In genomic region chr10:66215005-66215404, GRCh38 we compare ENCODE assay signal across 14 cellular contexts.
DNase-seq lines count a peak whose midpoint lies in the region; FAIRE-seq and TF ChIP-seq lines count a peak whose summit lies in the region.
"Had no signal": no experiment of that assay in that cellular context is flagged by ENCODE, and none has a peak within 500 bp of the region (broad histone marks: within the 10 kb centered on the region; RNA-seq: fewer than 3 reads in every experiment).

No MANE protein-coding gene starts in this region.

- no peak overlapping the region for H3K4me3 Mint-ChIP-seq in Calu3 (ENCODE audit: low read depth, unreplicated experiment)
- H3K4me3 Mint-ChIP-seq: nephron had no signal

- H3K27me3 ChIP-seq in ovary, result no peaks in the 10 kb centered on the region

- CTCF ChIA-PET in Calu3 (lab: Charles Lee) (interaction anchor here (0.6 kb wide), 1 partner anchor 86 kb away, joined by 3 read pairs; no protein-coding TSS in a partner anchor), OCI-LY7 (lab: Charles Lee; ENCODE audit: unreplicated experiment) (no interaction called here)

- TF ChIP-seq CTCF in Calu3 (IDR thresholded peaks at IDR 0.05; ENCODE audit: unreplicated experiment), result no peak
- TF ChIP-seq CTCF in GM13977 (IDR thresholded peaks at IDR 0.05; ENCODE audit: extremely low read depth, insufficient read depth, missing control alignments), result peak; percentile 33
- peak; percentile 34; the same call in 1 of the 2 replicates for TF ChIP-seq CTCF in OCI-LY7 (conservative IDR thresholded peaks at IDR 0.05; ENCODE audit: low read length)
- TF ChIP-seq CTCF in kidney (IDR thresholded peaks at IDR 0.05; ENCODE audit: borderline replicate concordance, extremely low read depth, insufficient read depth), result peak; percentile 10
- TF ChIP-seq CTCF in ovary (IDR thresholded peaks at IDR 0.05), result no peak

- H4K20me1 ChIP-seq in OCI-LY7 (ENCODE audit: insufficient read depth, low read length), result no peaks in the 10 kb centered on the region

- in situ Hi-C loops in GM13977 (cut with MboI; ENCODE audit: low pct_unique_long_range_greater_than_20kb, low sequenced_read_pairs, unreplicated experiment), result no loop called here

- H3K9me3 Mint-ChIP-seq in Calu3 (ENCODE audit: low read depth, unreplicated experiment), result peaks cover 3% of the 10 kb centered on the region

- no peaks in the 10 kb centered on the region for H3K4me1 Mint-ChIP-seq in Calu3 (ENCODE audit: low read depth, unreplicated experiment)
- H3K4me1 Mint-ChIP-seq: nephron had no signal

- H3K4me3 ChIP-seq in OCI-LY7 (ENCODE audit: low read depth, low read length, poor library complexity, severe bottlenecking), result no peak overlapping the region
- no peak overlapping the region for H3K4me3 ChIP-seq in kidney (ENCODE audit: low read length in 2 of 2)
- no peak overlapping the region for H3K4me3 ChIP-seq in ovary

- 72 to 76% (median 74%) methylated on average over 3 of the region's 3 CpGs for WGBS in ovary, 3 donors

- no TSS peak for BruUV-seq in Calu3 (replicated peaks; lab: Mats Ljungman, UMichigan)
- BruUV-seq in OCI-LY7 (replicated peaks; lab: Mats Ljungman, UMichigan), result no TSS peak

- no peak overlapping the region for H3K9ac ChIP-seq in kidney (ENCODE audit: low read length in 2 of 2)

- no peaks in the 10 kb centered on the region for H3K9me3 ChIP-seq in OCI-LY7 (ENCODE audit: low read length)
- no peaks in the 10 kb centered on the region for H3K9me3 ChIP-seq in kidney (ENCODE audit: control insufficient read depth in 1 of 2, low read length in 2 of 2)
- H3K9me3 ChIP-seq in ovary, result no peaks in the 10 kb centered on the region

- H3K27ac ChIP-seq in OCI-LY7 (ENCODE audit: low read depth, low read length, poor library complexity, severe bottlenecking) (no peak overlapping the region), kidney (ENCODE audit: low read depth in 2 of 2, low read length in 2 of 2) (no peak overlapping the region), ovary (no peak overlapping the region)
- H3K27ac ChIP-seq: RWPE1 had no signal

- intact Hi-C loops in Calu3 (cut with micrococcal nuclease; ENCODE audit: unreplicated experiment) (no loop called here), OCI-LY7 (cut with micrococcal nuclease; ENCODE audit: unreplicated experiment) (no loop called here), kidney (cut with DNase I) (no loop called here), ovary (cut with DNase I) (no loop called here)

- no peak overlapping the region for H3K4me2 ChIP-seq in OCI-LY7 (ENCODE audit: low read length)

- POLR2A ChIA-PET in OCI-LY7 (lab: Charles Lee), result interaction anchor here (0.8 kb wide), 1 partner anchor 774 kb away, joined by 3 read pairs; no protein-coding TSS in a partner anchor

- TF ChIP-seq EP300 in ovary (IDR thresholded peaks at IDR 0.05), result no peak

- H3K4me1 ChIP-seq in OCI-LY7 (ENCODE audit: insufficient read depth, low read length, poor library complexity, severe bottlenecking) (no peaks in the 10 kb centered on the region), kidney (ENCODE audit: control insufficient read depth in 1 of 2, insufficient read depth in 1 of 2, low read depth in 1 of 2, low read length in 2 of 2) (no peaks in the 10 kb centered on the region), ovary (ENCODE audit: insufficient read depth) (no peaks in the 10 kb centered on the region)

- DNase-seq in Calu3, result peak; percentile 6
- no peak for DNase-seq in GM13977 (ENCODE audit: low spot score)
- no peak for DNase-seq in OCI-LY7 (ENCODE audit: low spot score)
- DNase-seq in kidney, result no peak
- DNase-seq in NCI-H1105 treated with DMSO at 0.1 percent for 48 hours (lab: John Stamatoyannopoulos, UW), result no peak
- no peak for DNase-seq in ovary
- no peak for DNase-seq in A172 (ENCODE audit: low spot score)
- DNase-seq in activated CD4-positive, CD25-positive, alpha-beta regulatory T cell (lab: John Stamatoyannopoulos, UW), result no peak
- DNase-seq: activated CD8-positive, alpha-beta memory T cell treated with anti-CD3 and anti-CD28 coated beads, Interleukin-2, amount 50 U/mL, for 4 hours; KG1; left cardiac atrium; NCI-H2227 treated with DMSO at 0.1 percent for 48 hours had no signal

- H3K36me3 ChIP-seq in OCI-LY7 (ENCODE audit: insufficient read depth, low read length), result no peaks in the 10 kb centered on the region
- no peaks in the 10 kb centered on the region for H3K36me3 ChIP-seq in kidney (ENCODE audit: control insufficient read depth in 1 of 2, insufficient read depth in 2 of 2, low read length in 2 of 2)
- H3K36me3 ChIP-seq in ovary, result no peaks in the 10 kb centered on the region

- TF ChIP-seq POLR2A in ovary (IDR thresholded peaks at IDR 0.05), result no peak

- no peak for FAIRE-seq in kidney (lab: Jason Lieb, UNC)

- no peaks in the 10 kb centered on the region for H3K36me3 Mint-ChIP-seq in Calu3 (ENCODE audit: insufficient read depth, unreplicated experiment)

- no peaks in the 10 kb centered on the region for H3K79me2 ChIP-seq in OCI-LY7 (ENCODE audit: insufficient read depth, low read depth, low read length)

- H2AFZ ChIP-seq in OCI-LY7 (ENCODE audit: low read length), result no peak overlapping the region

- H3K9me2 ChIP-seq in OCI-LY7 (ENCODE audit: insufficient read depth, low read length), result no peaks in the 10 kb centered on the region

- no peaks in the 10 kb centered on the region for H3K27me3 Mint-ChIP-seq in Calu3 (ENCODE audit: unreplicated experiment)

- no peak overlapping the region for H3K27ac Mint-ChIP-seq in Calu3 (ENCODE audit: unreplicated experiment)
- H3K27ac Mint-ChIP-seq: nephron had no signal

Comparison
In these comparisons a context has a peak if more than half of its experiments do, and no peak if none do; other contexts are left out.
1. CTCF ChIP-seq: peak in GM13977 (single experiment), OCI-LY7 (single experiment) and kidney (single experiment); none in Calu3 (single experiment) and ovary (0 of 3).